ENCODE assay signal across 15 cellular contexts in genomic region chr17:32801193-32801592, GRCh38.
DNase-seq lines count a peak whose midpoint lies in the region; ATAC-seq and TF ChIP-seq lines count a peak whose summit lies in the region.
"Had no signal": no experiment of that assay in that cellular context is flagged by ENCODE, and none has a peak within 500 bp of the region (broad histone marks: within the 10 kb centered on the region; RNA-seq: fewer than 3 reads in every experiment).

No MANE protein-coding gene starts in this region.

- ATAC-seq in right cardiac atrium (no peak), Right ventricle myocardium inferior (no peak), thoracic aorta (ENCODE audit: insufficient number of reproducible peaks, low FRiP score, low read depth) (no peak), natural killer cell (no peak)
- ATAC-seq in effector memory CD8-positive, alpha-beta T cell (replicated peaks), result no peak
- ATAC-seq: GM12878, HCT116 had no signal

- no peak overlapping the region for H3K18ac ChIP-seq in mesenchymal stem cell (ENCODE audit: low read depth in 1 of 2, low read length in 2 of 2)

- H3K9me3 ChIP-seq in right cardiac atrium (ENCODE audit: control insufficient read depth, low read length) (no peaks in the 10 kb centered on the region), mesenchymal stem cell (ENCODE audit: control insufficient read depth, low read length) (no peaks in the 10 kb centered on the region), thoracic aorta (no peaks in the 10 kb centered on the region)

- H2AK5ac ChIP-seq in mesenchymal stem cell (ENCODE audit: low read length, severe bottlenecking), result no peak overlapping the region

- H3K4me3 ChIP-seq in right cardiac atrium (ENCODE audit: low read length), result no peak overlapping the region
- H3K4me3 ChIP-seq in mesenchymal stem cell (ENCODE audit: insufficient read depth in 1 of 2, low read depth in 1 of 2, low read length in 2 of 2), result peak overlapping the region in 1 of 2 experiments; percentile 44
- H3K4me3 ChIP-seq in thoracic aorta, result peak overlapping the region; percentile 36
- H3K4me3 ChIP-seq: GM12878, GM23248 had no signal

- no peak overlapping the region for H2BK12ac ChIP-seq in mesenchymal stem cell (ENCODE audit: low read length in 2 of 2)

- H3K27ac Mint-ChIP-seq in natural killer cell, result no peak overlapping the region
- no peak overlapping the region for H3K27ac Mint-ChIP-seq in effector memory CD8-positive, alpha-beta T cell
- H3K27ac Mint-ChIP-seq: B cell; CD4-positive, alpha-beta T cell had no signal

- H3K4ac ChIP-seq in mesenchymal stem cell (ENCODE audit: low read depth in 1 of 2, low read length in 2 of 2), result no peak overlapping the region

- H2BK120ac ChIP-seq in mesenchymal stem cell (ENCODE audit: low read depth, low read length), result no peak overlapping the region

- 48% methylated on average over 4 of the region's 4 CpGs for WGBS in right cardiac atrium
- 86% methylated on average over 4 of the region's 4 CpGs for WGBS in mesenchymal stem cell

- no peak overlapping the region for H2BK15ac ChIP-seq in mesenchymal stem cell (ENCODE audit: low read depth, poor library complexity, severe bottlenecking)

- H2AFZ ChIP-seq in mesenchymal stem cell (ENCODE audit: low read depth, low read length), result no peak overlapping the region
- H2AFZ ChIP-seq: GM23248 had no signal

- H3K4me1 ChIP-seq in right cardiac atrium (ENCODE audit: control insufficient read depth, insufficient read depth, low read length), result peaks cover 4% of the 10 kb centered on the region
- no peaks in the 10 kb centered on the region for H3K4me1 ChIP-seq in mesenchymal stem cell (ENCODE audit: control insufficient read depth, insufficient read depth, low read depth, low read length)
- peaks cover 61 to 90% of the 10 kb centered on the region in 2 donors for H3K4me1 ChIP-seq in thoracic aorta (ENCODE audit: control insufficient read depth in 1 of 2, low read depth in 2 of 2)

- H3K27ac ChIP-seq in right cardiac atrium (ENCODE audit: low read length), result no peak overlapping the region
- no peak overlapping the region for H3K27ac ChIP-seq in mesenchymal stem cell (ENCODE audit: low read length, poor library complexity, severe bottlenecking)
- peak overlapping the region in 1 of 2 donors; percentile 68 for H3K27ac ChIP-seq in thoracic aorta
- H3K27ac ChIP-seq: HL-60 had no signal

- TF ChIP-seq CTCF in thoracic aorta (IDR thresholded peaks at IDR 0.05) (no peak), natural killer cell (IDR thresholded peaks at IDR 0.05) (no peak)

- no peaks in the 10 kb centered on the region for H3K27me3 ChIP-seq in right cardiac atrium (ENCODE audit: control insufficient read depth, insufficient read depth)
- no peaks in the 10 kb centered on the region for H3K27me3 ChIP-seq in mesenchymal stem cell (ENCODE audit: control insufficient read depth in 1 of 2, insufficient read depth in 1 of 2, low read length in 2 of 2)
- H3K27me3 ChIP-seq in thoracic aorta (replicated peaks; ENCODE audit: insufficient read depth), result no peaks in the 10 kb centered on the region

- H3K79me1 ChIP-seq in mesenchymal stem cell (replicated peaks; ENCODE audit: low read length, poor library complexity, severe bottlenecking), result no peaks in the 10 kb centered on the region

- H3K9ac ChIP-seq in mesenchymal stem cell (ENCODE audit: low read length), result peak overlapping the region; percentile 50
- H3K9ac ChIP-seq: GM23248 had no signal

- H3K36me3 ChIP-seq in mesenchymal stem cell (ENCODE audit: control insufficient read depth in 1 of 2, insufficient read depth in 2 of 2, low read depth in 1 of 2, low read length in 2 of 2) (no peaks in the 10 kb centered on the region), thoracic aorta (no peaks in the 10 kb centered on the region)

- no peak overlapping the region for H2BK5ac ChIP-seq in mesenchymal stem cell (ENCODE audit: low read depth, low read length, poor library complexity, severe bottlenecking)

- peaks cover 5 to 17% of the 10 kb centered on the region in 2 donors for H3K27me3 Mint-ChIP-seq in natural killer cell (ENCODE audit: low read depth in 2 of 2)
- peaks cover 0 to 6% of the 10 kb centered on the region in 2 donors for H3K27me3 Mint-ChIP-seq in effector memory CD8-positive, alpha-beta T cell
- H3K27me3 Mint-ChIP-seq: B cell had no signal

- DNase-seq in right cardiac atrium, result peak; percentile 19 to 70 (median 48)
- DNase-seq in Right ventricle myocardium inferior (ENCODE audit: missing footprints), result no peak
- no peak for DNase-seq in mesenchymal stem cell
- DNase-seq in thoracic aorta (ENCODE audit: low spot score), result no peak
- DNase-seq in SKM-1 treated with dmso at 0.1 percent for 144 hours (lab: John Stamatoyannopoulos, UW; ENCODE audit: unreplicated experiment), result no peak
- no peak for DNase-seq in natural killer cell
- no peak for DNase-seq in effector memory CD8-positive, alpha-beta T cell
- DNase-seq: C1 segment of cervical spinal cord; CD4-positive, alpha-beta T cell; DMS79; GM23248 had no signal

- no peak overlapping the region for H4K91ac ChIP-seq in mesenchymal stem cell (ENCODE audit: low read length)

- peaks cover 16 to 17% of the 10 kb centered on the region in 2 donors for H3K4me1 Mint-ChIP-seq in natural killer cell
- H3K4me1 Mint-ChIP-seq in effector memory CD8-positive, alpha-beta T cell (ENCODE audit: low read depth in 2 of 2), result no peaks in the 10 kb centered on the region
- H3K4me1 Mint-ChIP-seq: B cell had no signal

- H3K23ac ChIP-seq in mesenchymal stem cell (ENCODE audit: low read length in 2 of 2), result no peak overlapping the region

- no peak overlapping the region for H3K4me2 ChIP-seq in mesenchymal stem cell (ENCODE audit: low read length, poor library complexity, severe bottlenecking)

- no peak overlapping the region for H4K8ac ChIP-seq in mesenchymal stem cell (ENCODE audit: low read length)

- no peaks in the 10 kb centered on the region for H3K36me3 Mint-ChIP-seq in natural killer cell
- no peaks in the 10 kb centered on the region for H3K36me3 Mint-ChIP-seq in effector memory CD8-positive, alpha-beta T cell (ENCODE audit: insufficient read depth)

- H3K14ac ChIP-seq in mesenchymal stem cell (ENCODE audit: low read length in 2 of 2), result no peak overlapping the region

- H3K4me3 Mint-ChIP-seq in natural killer cell, result no peak overlapping the region
- no peak overlapping the region for H3K4me3 Mint-ChIP-seq in effector memory CD8-positive, alpha-beta T cell
- H3K4me3 Mint-ChIP-seq: B cell; CD4-positive, alpha-beta T cell had no signal

- intact Hi-C loops in right cardiac atrium (cut with DNase I), result no loop called here
- intact Hi-C loops in Right ventricle myocardium inferior (cut with DNase I), result no loop called here
- intact Hi-C loops in natural killer cell (cut with micrococcal nuclease), result no loop called here

- H3K9me3 Mint-ChIP-seq in natural killer cell, result no peaks in the 10 kb centered on the region
- H3K9me3 Mint-ChIP-seq in effector memory CD8-positive, alpha-beta T cell, result no peaks in the 10 kb centered on the region
- H3K9me3 Mint-ChIP-seq: CD4-positive, alpha-beta T cell had no signal

Comparison
In these comparisons a context has a peak if more than half of its experiments do, and no peak if none do; other contexts are left out.
1. DNase-seq: peak in right cardiac atrium (3 of 3); none in Right ventricle myocardium inferior (single experiment), mesenchymal stem cell (single experiment), thoracic aorta (single experiment), SKM-1 treated with dmso at 0.1 percent for 144 hours (single experiment), natural killer cell (single experiment) and effector memory CD8-positive, alpha-beta T cell (0 of 3).